ENCODE assay signal across 6 cellular contexts in genomic region chr1:154992721-154993571, GRCh38. TPM values are rescaled to one million over a fixed set of nuclear protein-coding genes. Genes with fewer than 3 reads are reported as not detected.
DNase-seq lines count a peak whose midpoint lies in the region; ATAC-seq and TF ChIP-seq lines count a peak whose summit lies in the region.

No MANE protein-coding gene starts in this region.

- H3K27me3 ChIP-seq in kidney epithelial cell (ENCODE audit: control insufficient read depth, insufficient read depth, low read length) = no peaks in the 10 kb centered on the region

- no peak overlapping the region for H3K4me3 ChIP-seq in kidney epithelial cell (ENCODE audit: low read depth, low read length)

- DNase-seq in OCI-M1 (lab: John Stamatoyannopoulos, UW) = peak; percentile 75
- no peak for DNase-seq in kidney epithelial cell (ENCODE audit: low read depth)
- no peak for DNase-seq in NCI-H2029 treated with DMSO at 0.1 percent for 48 hours (lab: John Stamatoyannopoulos, UW)

- ATAC-seq in GM21423 (IDR thresholded peaks at IDR 0.05; ENCODE audit: unreplicated experiment) = no peak
- ATAC-seq in GM18498 (IDR thresholded peaks at IDR 0.05; ENCODE audit: unreplicated experiment) = no peak

- H3K36me3 ChIP-seq in kidney epithelial cell (ENCODE audit: control insufficient read depth, insufficient read depth, low read length) = peaks cover under 1% of the 10 kb centered on the region

- TF ChIP-seq CTCF in GM12874 (IDR thresholded peaks at IDR 0.05; ENCODE audit: insufficient read depth, low read depth, low read length) = 0 out of 2 replicates have a peak, but pooled peaks have one; percentile 15
- TF ChIP-seq CTCF in kidney epithelial cell (IDR thresholded peaks at IDR 0.05; ENCODE audit: insufficient read depth, low read length, poor library complexity, severe bottlenecking) = peak; percentile 36

RNA-seq across cellular contexts. Expression of gene LENEP, which starts 0.4 kb away (rescaled TPM):
- 1.6 TPM in 1 of 2 replicates, not detected in the other for total RNA-seq in kidney epithelial cell

RNA-seq across cellular contexts. Expression of gene ZBTB7B, which starts 9.7 kb away (rescaled TPM):
- 28.0 and 40.3 TPM in 2 replicates for total RNA-seq in kidney epithelial cell

RNA-seq across cellular contexts. Expression of gene FLAD1, which starts 9.8 kb away (rescaled TPM):
- total RNA-seq in kidney epithelial cell = 53.0 and 60.9 TPM in 2 replicates

RNA-seq across cellular contexts. Expression of gene CKS1B, which starts 18.5 kb away (rescaled TPM):
- total RNA-seq in kidney epithelial cell = 67.4 and 72.4 TPM in 2 replicates

RNA-seq across cellular contexts. Expression of gene SHC1, which starts 22.4 kb away (rescaled TPM):
- total RNA-seq in kidney epithelial cell = 176 and 183 TPM in 2 replicates
